In the genomic region with DNA sequence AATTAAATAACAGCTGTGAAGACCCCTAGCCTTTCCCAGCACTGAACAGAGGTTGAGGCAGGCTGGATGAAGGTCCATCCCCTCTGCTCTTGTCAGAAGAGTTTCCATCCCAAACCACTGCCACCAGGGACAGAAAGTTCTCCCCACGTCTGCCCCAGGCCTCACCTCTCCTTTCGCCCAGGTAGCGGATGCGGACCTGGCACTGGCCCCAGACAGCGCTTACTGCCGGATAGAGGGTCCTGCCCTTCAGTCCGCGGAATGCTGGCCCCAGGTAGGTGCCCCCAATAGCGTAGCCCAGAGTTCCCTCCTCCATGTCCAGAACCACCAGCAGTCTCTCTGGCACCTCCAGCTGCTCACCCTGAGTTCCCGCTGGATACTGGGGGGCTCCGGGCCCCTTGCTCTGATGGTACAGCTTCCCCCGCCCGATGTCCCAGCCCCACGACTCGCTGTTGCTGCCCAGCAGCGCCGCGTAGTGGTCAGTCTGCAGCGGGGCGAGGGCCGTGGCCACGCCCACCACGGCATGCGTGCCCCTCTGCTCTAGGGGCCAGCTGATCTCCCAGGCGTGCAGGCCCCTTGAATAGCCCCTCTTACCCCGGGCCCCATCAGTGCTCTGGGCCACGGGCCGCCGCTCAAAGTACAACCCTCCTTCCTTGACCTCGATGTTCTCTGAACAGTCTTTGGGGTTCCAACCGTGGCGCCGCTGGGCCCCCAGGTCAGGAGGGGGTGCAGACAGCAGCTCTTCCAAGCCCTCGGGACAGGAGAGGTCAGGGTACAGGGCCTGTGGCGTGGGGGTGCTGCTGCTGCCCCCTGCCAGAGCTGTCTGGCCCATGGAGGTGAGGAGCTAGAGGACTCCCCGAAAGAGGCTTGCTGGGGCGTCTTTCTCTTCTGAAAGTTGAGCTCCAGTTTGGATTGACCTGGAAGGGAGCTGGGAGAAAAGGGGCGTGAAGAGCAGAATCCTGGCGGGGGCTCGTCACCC, we compare ENCODE assay signal across 8 cellular contexts. TPM values are rescaled to one million over a fixed set of nuclear protein-coding genes. Genes with fewer than 3 reads are reported as not detected.
DNase-seq lines count a peak whose midpoint lies in the region; ATAC-seq, FAIRE-seq and TF ChIP-seq lines count a peak whose summit lies in the region.

No MANE protein-coding gene starts in this region.

- RAD21 ChIA-PET in HCT116 (lab: Charles Lee; ENCODE audit: low non-redundant PET in 1 of 2, low total read pairs in 2 of 2, uncharacterized antibody in 2 of 2, unreplicated experiment in 2 of 2), result interaction anchor here (0.9 to 1.3 kb wide), 4 partner anchors 19 to 53 kb away, joined by 3 to 5 read pairs (median 4); a partner anchor contains a TSS

- no peaks in the 10 kb centered on the region for H3K9me2 ChIP-seq in HCT116 (ENCODE audit: insufficient read depth)

- H3K9me3 ChIP-seq in DND-41 (ENCODE audit: insufficient read depth, low read length, severe bottlenecking) (no peaks in the 10 kb centered on the region), HCT116 (ENCODE audit: control insufficient read depth in 1 of 2, insufficient read depth in 1 of 2, low read depth in 1 of 2, low read length in 2 of 2) (no peaks in the 10 kb centered on the region), HepG2 (ENCODE audit: low read length) (no peaks in the 10 kb centered on the region)

- ATAC-seq in DND-41 (ENCODE audit: insufficient read depth, low read depth), result peak; percentile 49
- ATAC-seq in HCT116, result peak; percentile 52
- peak; percentile 64 for ATAC-seq in HepG2
- ATAC-seq in HG03460 (IDR thresholded peaks at IDR 0.05; ENCODE audit: unreplicated experiment), result no peak

- in situ Hi-C loops in HepG2 (cut with HindIII; ENCODE audit: extremely low pct_ligation_motif_present, low pct_unique_long_range_greater_than_20kb), result no loop called here

- intact Hi-C loops in HCT116 (cut with micrococcal nuclease), result loop anchor here (1.0 to 5.0 kb wide), 4 partner anchors 55 to 765 kb away; a partner anchor contains a TSS
- intact Hi-C loops in HepG2 (cut with micrococcal nuclease; ENCODE audit: unreplicated experiment), result loop anchor here (1.0 kb wide), 3 partner anchors 19 to 71 kb away; a partner anchor contains a TSS

- BruUV-seq in HCT116 (replicated peaks; lab: Mats Ljungman, UMichigan), result TSS peak; percentile 82
- TSS peak; percentile 76 for BruUV-seq in HepG2 (replicated peaks; lab: Mats Ljungman, UMichigan)

- TF ChIP-seq POLR2A in HCT116 (IDR thresholded peaks at IDR 0.05; ENCODE audit: borderline replicate concordance, extremely low read depth, insufficient read depth, insufficient read length) (no peak), HepG2 (IDR thresholded peaks at IDR 0.05; ENCODE audit: insufficient read depth in 1 of 2, low read depth in 2 of 2, low read length in 2 of 2) (no peak; a peak in 1 of 4 replicates)

- H3K36me3 ChIP-seq in DND-41 (ENCODE audit: insufficient read depth, low read length) (peaks cover 60% of the 10 kb centered on the region), HCT116 (ENCODE audit: control insufficient read depth in 1 of 2, insufficient read depth in 2 of 2, low read length in 2 of 2) (peaks cover 8 to 35% of the 10 kb centered on the region in 2 experiments; a peak in 3 of 4 replicates), HepG2 (replicated peaks in 1 of 2; ENCODE audit: control insufficient read depth in 1 of 2, insufficient read depth in 2 of 2, low read length in 2 of 2) (peaks cover 12 to 14% of the 10 kb centered on the region in 2 experiments)

- peak overlapping the region; percentile 68 for H2AFZ ChIP-seq in DND-41 (ENCODE audit: low read depth, low read length)
- H2AFZ ChIP-seq in HCT116 (ENCODE audit: low read depth, low read length, poor library complexity, severe bottlenecking), result no peak overlapping the region
- no peak overlapping the region for H2AFZ ChIP-seq in HepG2 (ENCODE audit: low read length)

- TF ChIP-seq EP300 in HepG2 (IDR thresholded peaks at IDR 0.05; ENCODE audit: low read depth in 2 of 2, low read length in 2 of 2) (no peak), HepG2 (CRISPR knock-in tag; IDR thresholded peaks at IDR 0.05; ENCODE audit: borderline replicate concordance) (peak; percentile 26; the same call in 1 of the 2 replicates)

- H3K4me2 ChIP-seq in DND-41 (ENCODE audit: insufficient read depth, low read length), result peak overlapping the region; percentile 99
- peak overlapping the region; percentile 92 for H3K4me2 ChIP-seq in HCT116 (ENCODE audit: low read length)
- H3K4me2 ChIP-seq in HepG2 (ENCODE audit: low read depth, low read length), result peak overlapping the region; percentile 93

- peak overlapping the region; percentile 80 for H3K27ac ChIP-seq in DND-41 (ENCODE audit: low read length)
- peak overlapping the region; percentile 96 for H3K27ac ChIP-seq in HCT116 (ENCODE audit: low read depth, low read length)
- peak overlapping the region; percentile 91 to 95 for H3K27ac ChIP-seq in coronary artery
- H3K27ac ChIP-seq in HepG2 (ENCODE audit: extremely low read length, insufficient read depth, low read length), result peak overlapping the region; percentile 79

- H3K9ac ChIP-seq in DND-41 (ENCODE audit: low read depth, low read length), result peak overlapping the region; percentile 89
- H3K9ac ChIP-seq in HCT116 (ENCODE audit: low read length), result peak overlapping the region; percentile 86
- peak overlapping the region; percentile 86 for H3K9ac ChIP-seq in HepG2 (ENCODE audit: insufficient read depth, low read depth, low read length)

- peaks cover 61% of the 10 kb centered on the region for H3K4me1 ChIP-seq in DND-41 (ENCODE audit: insufficient read depth, low read length)
- peaks cover 23 to 50% of the 10 kb centered on the region in 2 experiments for H3K4me1 ChIP-seq in HCT116 (ENCODE audit: control insufficient read depth in 1 of 2, insufficient read depth in 2 of 2, low read length in 2 of 2)
- peaks cover 48% of the 10 kb centered on the region for H3K4me1 ChIP-seq in HepG2 (ENCODE audit: insufficient read depth, low read length)

- FAIRE-seq in HepG2 (lab: Jason Lieb, UNC), result no peak

- 11% methylated on average over 12 of the region's 40 CpGs for WGBS in HepG2 (ENCODE audit: low lambda C conversion rate)

- H3K27me3 ChIP-seq in DND-41 (ENCODE audit: insufficient read depth, low read length, poor library complexity) (no peaks in the 10 kb centered on the region), HCT116 (ENCODE audit: insufficient read depth, low read length) (no peaks in the 10 kb centered on the region), HepG2 (ENCODE audit: control insufficient read depth in 1 of 2, insufficient read depth in 2 of 2, low read length in 2 of 2) (no peaks in the 10 kb centered on the region; a peak in 1 of 5 replicates)

- POLR2A ChIA-PET in HCT116 (lab: Charles Lee), result interaction anchor here (1.1 to 10.9 kb wide), 12 partner anchors 9 to 149 kb away, joined by 3 to 186 read pairs (median 8); a partner anchor contains a TSS
- POLR2A ChIA-PET in HepG2 (lab: Yijun Ruan, JAX), result interaction anchor here (0.6 to 3.9 kb wide), 31 partner anchors 10 to 338 kb away, joined by 3 to 73 read pairs (median 5); a partner anchor contains a TSS

- H3K4me3 ChIP-seq in DND-41 (ENCODE audit: low read depth in 1 of 2, low read length in 2 of 2) (peak overlapping the region; percentile 87 to 95), HCT116 (replicated peaks in 1 of 2; ENCODE audit: low read depth in 1 of 2, low read length in 2 of 2) (peak overlapping the region; percentile 73 to 92), coronary artery (peak overlapping the region; percentile 81), HepG2 (replicated peaks in 1 of 3; ENCODE audit: insufficient read depth in 1 of 3, low read depth in 2 of 3, low read length in 3 of 3) (peak overlapping the region; percentile 74 to 95 (median 76))

- TF ChIP-seq CTCF in DND-41 (IDR thresholded peaks at IDR 0.05; ENCODE audit: borderline replicate concordance, extremely low read depth, low read length, poor library complexity, severe bottlenecking) (peak; percentile 98), HCT116 (IDR thresholded peaks at IDR 0.05 in 2 of 3, conservative IDR thresholded peaks at IDR 0.05 in 1 of 3; ENCODE audit: borderline replicate concordance in 1 of 3, insufficient read depth in 1 of 3, low read depth in 2 of 3, low read length in 2 of 3) (peak in 2 of 3 experiments; percentile 87 to 96; a peak in 4 of 6 replicates), coronary artery (IDR thresholded peaks at IDR 0.05) (peak; percentile 92), HepG2 (CRISPR knock-in tag; IDR thresholded peaks at IDR 0.05) (peak; percentile 98)

- CTCF ChIA-PET in HCT116 (lab: Charles Lee) (interaction anchor here (0.6 to 4.1 kb wide), 29 partner anchors 9 to 317 kb away, joined by 3 to 30 read pairs (median 5); a partner anchor contains a TSS), HepG2 (lab: Yijun Ruan, JAX; ENCODE audit: low intra/inter-chr PET ratio, low total read pairs) (interaction anchor here (2.4 kb wide), 1 partner anchor 19 kb away, joined by 24 read pairs; no protein-coding TSS in a partner anchor)

- DNase-seq in DND-41 (peak; percentile 88), HCT116 (ENCODE audit: low read depth, low spot score) (peak; percentile 49), NCI-H2171 treated with DMSO at 0.1 percent for 48 hours (lab: John Stamatoyannopoulos, UW) (peak; percentile 98), coronary artery (ENCODE audit: low spot score) (peak; percentile 89), HepG2 (ENCODE audit: low spot score) (peak; percentile 72)
- DNase-seq in activated CD4-positive, alpha-beta T cell treated with anti-CD3 and anti-CD28 coated beads for 48 hours, result peak; percentile 90
- DNase-seq in stimulated activated CD4-positive, alpha-beta T cell treated with anti-CD3 and anti-CD28 coated beads, Interleukin-2, amount 100 ng/mL, for 48 hours, result peak; percentile 86 to 88

- peaks cover 45% of the 10 kb centered on the region for H4K20me1 ChIP-seq in DND-41 (ENCODE audit: insufficient read depth, low read length)
- H4K20me1 ChIP-seq in HCT116 (ENCODE audit: insufficient read depth), result peaks cover 12% of the 10 kb centered on the region; the same call in 1 of the 2 replicates
- peaks cover 44% of the 10 kb centered on the region for H4K20me1 ChIP-seq in HepG2 (ENCODE audit: insufficient read depth, low read length)

- TF ChIP-seq RAD21 in HCT116 (IDR thresholded peaks at IDR 0.05; ENCODE audit: low read depth) (no peak), HepG2 (CRISPR knock-in tag; IDR thresholded peaks at IDR 0.05) (peak; percentile 75)

- H3K79me2 ChIP-seq in DND-41 (ENCODE audit: insufficient read depth, low read length) (peaks cover 51% of the 10 kb centered on the region), HCT116 (ENCODE audit: insufficient read depth, low read length) (peaks cover 54% of the 10 kb centered on the region), HepG2 (ENCODE audit: insufficient read depth, low read length) (peaks cover 29% of the 10 kb centered on the region)

RNA-seq across cellular contexts. Expression of a gene that starts 0.7 kb away (rescaled TPM):
- total RNA-seq in HCT116 (2021; ENCODE audit: unreplicated experiment), result 10.0 TPM
- polyA plus RNA-seq in HCT116 (2012), result 7.6 and 9.8 TPM in 2 replicates
- 4.0 and 6.2 TPM in 2 replicates for total RNA-seq in HepG2 (2016; rRNA removed; fragmentation: Illumina TruSeq; extraction: Trizol)
- 2.5 and 2.9 TPM in 2 replicates for total RNA-seq in HepG2 (2016; cell fraction: cytosol; rRNA removed; fragmentation: Illumina TruSeq; extraction: Trizol; ENCODE audit: low read depth)
- total RNA-seq in HepG2 (2016; cell fraction: insoluble cytoplasmic fraction; rRNA removed; fragmentation: Illumina TruSeq; extraction: Trizol), result 4.0 and 5.3 TPM in 2 replicates
- total RNA-seq in HepG2 (2016; cell fraction: membrane; rRNA removed; fragmentation: Illumina TruSeq; extraction: Trizol), result 3.2 and 4.9 TPM in 2 replicates
- total RNA-seq in HepG2 (2016; cell fraction: nucleus; rRNA removed; fragmentation: Illumina TruSeq; extraction: Trizol), result 4.0 and 4.3 TPM in 2 replicates
- polyA plus RNA-seq in HepG2 (2011; rRNA removed), result 1.9 and 2.0 TPM in 2 replicates
- polyA plus RNA-seq in HepG2 (2011; cell fraction: cytosol; rRNA removed), result 1.8 and 2.4 TPM in 2 replicates
- polyA plus RNA-seq in HepG2 (2011; cell fraction: nucleus; rRNA removed), result 2.1 and 2.8 TPM in 2 replicates
- polyA plus RNA-seq in HepG2 (2012), result 1.7 and 2.0 TPM in 2 replicates
- polyA plus RNA-seq in HepG2 (2016; cell fraction: cytosol; fragmentation: Illumina TruSeq; extraction: Trizol; ENCODE audit: low read depth), result 2.0 and 2.2 TPM in 2 replicates
- 4.2 and 5.3 TPM in 2 replicates for polyA plus RNA-seq in HepG2 (2016; cell fraction: insoluble cytoplasmic fraction; fragmentation: Illumina TruSeq; extraction: Trizol; ENCODE audit: low read depth)
- polyA plus RNA-seq in HepG2 (2016; cell fraction: membrane; fragmentation: Illumina TruSeq; extraction: Trizol; ENCODE audit: low read depth), result 2.5 and 2.9 TPM in 2 replicates
- polyA plus RNA-seq in HepG2 (2016; cell fraction: nucleus; fragmentation: Illumina TruSeq; extraction: Trizol; ENCODE audit: insufficient read depth, low read depth), result 7.1 and 7.6 TPM in 2 replicates
- 2.3 and 4.3 TPM in 2 replicates for polyA minus RNA-seq in HepG2 (2011; rRNA and poly(A)+ RNA removed; ENCODE audit: low replicate concordance)
- polyA minus RNA-seq in HepG2 (2011; cell fraction: cytosol; rRNA and poly(A)+ RNA removed), result 0.97 TPM in 1 of 2 replicates, not detected in the other
- 1.7 and 4.4 TPM in 2 replicates for polyA minus RNA-seq in HepG2 (2011; cell fraction: nucleus; rRNA and poly(A)+ RNA removed)

RNA-seq across cellular contexts. Expression of a gene that starts 5.0 kb away (rescaled TPM):
- total RNA-seq in HCT116 (2021; ENCODE audit: unreplicated experiment) (1,068 TPM), HepG2 (2016; rRNA removed; fragmentation: Illumina TruSeq; extraction: Trizol) (945 and 1,237 TPM in 2 replicates)
- 1,589 and 1,878 TPM in 2 replicates for polyA plus RNA-seq in HCT116 (2012)
- 140 and 155 TPM in 2 replicates for total RNA-seq in HepG2 (2016; cell fraction: cytosol; rRNA removed; fragmentation: Illumina TruSeq; extraction: Trizol; ENCODE audit: low read depth)
- 973 and 1,308 TPM in 2 replicates for total RNA-seq in HepG2 (2016; cell fraction: insoluble cytoplasmic fraction; rRNA removed; fragmentation: Illumina TruSeq; extraction: Trizol)
- 225 and 227 TPM in 2 replicates for total RNA-seq in HepG2 (2016; cell fraction: membrane; rRNA removed; fragmentation: Illumina TruSeq; extraction: Trizol)
- 304 and 321 TPM in 2 replicates for total RNA-seq in HepG2 (2016; cell fraction: nucleus; rRNA removed; fragmentation: Illumina TruSeq; extraction: Trizol)
- polyA plus RNA-seq in HepG2 (2011; rRNA removed), result 2,303 and 2,535 TPM in 2 replicates
- 2,411 and 2,863 TPM in 2 replicates for polyA plus RNA-seq in HepG2 (2011; cell fraction: cytosol; rRNA removed)
- 791 and 898 TPM in 2 replicates for polyA plus RNA-seq in HepG2 (2011; cell fraction: nucleus; rRNA removed)
- polyA plus RNA-seq in HepG2 (2012), result 761 and 831 TPM in 2 replicates
- 144 and 145 TPM in 2 replicates for polyA plus RNA-seq in HepG2 (2016; cell fraction: cytosol; fragmentation: Illumina TruSeq; extraction: Trizol; ENCODE audit: low read depth)
- polyA plus RNA-seq in HepG2 (2016; cell fraction: insoluble cytoplasmic fraction; fragmentation: Illumina TruSeq; extraction: Trizol; ENCODE audit: low read depth), result 1,111 and 1,213 TPM in 2 replicates
- 192 and 205 TPM in 2 replicates for polyA plus RNA-seq in HepG2 (2016; cell fraction: membrane; fragmentation: Illumina TruSeq; extraction: Trizol; ENCODE audit: low read depth)
- polyA plus RNA-seq in HepG2 (2016; cell fraction: nucleus; fragmentation: Illumina TruSeq; extraction: Trizol; ENCODE audit: insufficient read depth, low read depth), result 439 and 458 TPM in 2 replicates
- polyA minus RNA-seq in HepG2 (2011; rRNA and poly(A)+ RNA removed; ENCODE audit: low replicate concordance), result 3,388 and 3,474 TPM in 2 replicates
- polyA minus RNA-seq in HepG2 (2011; cell fraction: cytosol; rRNA and poly(A)+ RNA removed), result 607 and 618 TPM in 2 replicates
- 242 and 287 TPM in 2 replicates for polyA minus RNA-seq in HepG2 (2011; cell fraction: nucleus; rRNA and poly(A)+ RNA removed)

RNA-seq across cellular contexts. Expression of a gene that starts 20.4 kb away (rescaled TPM):
- total RNA-seq in HCT116 (2021; ENCODE audit: unreplicated experiment), result 175 TPM
- 76.8 and 88.7 TPM in 2 replicates for polyA plus RNA-seq in HCT116 (2012)
- 53.4 and 56.0 TPM in 2 replicates for total RNA-seq in HepG2 (2016; rRNA removed; fragmentation: Illumina TruSeq; extraction: Trizol)
- total RNA-seq in HepG2 (2016; cell fraction: cytosol; rRNA removed; fragmentation: Illumina TruSeq; extraction: Trizol; ENCODE audit: low read depth), result 5.2 and 5.4 TPM in 2 replicates
- 45.2 and 58.2 TPM in 2 replicates for total RNA-seq in HepG2 (2016; cell fraction: insoluble cytoplasmic fraction; rRNA removed; fragmentation: Illumina TruSeq; extraction: Trizol)
- total RNA-seq in HepG2 (2016; cell fraction: membrane; rRNA removed; fragmentation: Illumina TruSeq; extraction: Trizol), result 10.8 and 12.8 TPM in 2 replicates
- 32.6 and 33.8 TPM in 2 replicates for total RNA-seq in HepG2 (2016; cell fraction: nucleus; rRNA removed; fragmentation: Illumina TruSeq; extraction: Trizol)
- polyA plus RNA-seq in HepG2 (2011; rRNA removed), result 39.6 and 42.8 TPM in 2 replicates
- 27.0 and 32.1 TPM in 2 replicates for polyA plus RNA-seq in HepG2 (2011; cell fraction: cytosol; rRNA removed)
- 68.8 and 89.3 TPM in 2 replicates for polyA plus RNA-seq in HepG2 (2011; cell fraction: nucleus; rRNA removed)
- 27.9 and 33.1 TPM in 2 replicates for polyA plus RNA-seq in HepG2 (2012)
- 4.2 and 4.5 TPM in 2 replicates for polyA plus RNA-seq in HepG2 (2016; cell fraction: cytosol; fragmentation: Illumina TruSeq; extraction: Trizol; ENCODE audit: low read depth)
- polyA plus RNA-seq in HepG2 (2016; cell fraction: insoluble cytoplasmic fraction; fragmentation: Illumina TruSeq; extraction: Trizol; ENCODE audit: low read depth), result 34.9 and 45.9 TPM in 2 replicates
- polyA plus RNA-seq in HepG2 (2016; cell fraction: membrane; fragmentation: Illumina TruSeq; extraction: Trizol; ENCODE audit: low read depth), result 7.6 and 9.6 TPM in 2 replicates
- 58.8 and 61.0 TPM in 2 replicates for polyA plus RNA-seq in HepG2 (2016; cell fraction: nucleus; fragmentation: Illumina TruSeq; extraction: Trizol; ENCODE audit: insufficient read depth, low read depth)
- 91.2 and 159 TPM in 2 replicates for polyA minus RNA-seq in HepG2 (2011; rRNA and poly(A)+ RNA removed; ENCODE audit: low replicate concordance)
- polyA minus RNA-seq in HepG2 (2011; cell fraction: cytosol; rRNA and poly(A)+ RNA removed), result 29.6 and 30.0 TPM in 2 replicates
- 21.5 and 25.2 TPM in 2 replicates for polyA minus RNA-seq in HepG2 (2011; cell fraction: nucleus; rRNA and poly(A)+ RNA removed)

RNA-seq across cellular contexts. Expression of a gene that starts 21.3 kb away (rescaled TPM):
- total RNA-seq in HCT116 (2021; ENCODE audit: unreplicated experiment), result 63.0 TPM
- 72.5 and 92.7 TPM in 2 replicates for polyA plus RNA-seq in HCT116 (2012)
- total RNA-seq in HepG2 (2016; rRNA removed; fragmentation: Illumina TruSeq; extraction: Trizol), result 51.9 and 56.5 TPM in 2 replicates
- total RNA-seq in HepG2 (2016; cell fraction: cytosol; rRNA removed; fragmentation: Illumina TruSeq; extraction: Trizol; ENCODE audit: low read depth), result 18.2 and 19.1 TPM in 2 replicates
- total RNA-seq in HepG2 (2016; cell fraction: insoluble cytoplasmic fraction; rRNA removed; fragmentation: Illumina TruSeq; extraction: Trizol), result 50.0 and 55.6 TPM in 2 replicates
- 20.4 and 21.6 TPM in 2 replicates for total RNA-seq in HepG2 (2016; cell fraction: membrane; rRNA removed; fragmentation: Illumina TruSeq; extraction: Trizol)
- total RNA-seq in HepG2 (2016; cell fraction: nucleus; rRNA removed; fragmentation: Illumina TruSeq; extraction: Trizol), result 31.7 and 43.0 TPM in 2 replicates
- 21.8 and 32.7 TPM in 2 replicates for polyA plus RNA-seq in HepG2 (2011; rRNA removed)
- 13.5 and 33.7 TPM in 2 replicates for polyA plus RNA-seq in HepG2 (2011; cell fraction: cytosol; rRNA removed)
- 64.2 and 90.2 TPM in 2 replicates for polyA plus RNA-seq in HepG2 (2011; cell fraction: nucleus; rRNA removed)
- 11.7 and 21.3 TPM in 2 replicates for polyA plus RNA-seq in HepG2 (2012)
- 16.4 and 16.7 TPM in 2 replicates for polyA plus RNA-seq in HepG2 (2016; cell fraction: cytosol; fragmentation: Illumina TruSeq; extraction: Trizol; ENCODE audit: low read depth)
- polyA plus RNA-seq in HepG2 (2016; cell fraction: insoluble cytoplasmic fraction; fragmentation: Illumina TruSeq; extraction: Trizol; ENCODE audit: low read depth), result 57.9 and 60.0 TPM in 2 replicates
- polyA plus RNA-seq in HepG2 (2016; cell fraction: membrane; fragmentation: Illumina TruSeq; extraction: Trizol; ENCODE audit: low read depth), result 15.5 and 16.6 TPM in 2 replicates
- polyA plus RNA-seq in HepG2 (2016; cell fraction: nucleus; fragmentation: Illumina TruSeq; extraction: Trizol; ENCODE audit: insufficient read depth, low read depth), result 101 and 114 TPM in 2 replicates
- polyA minus RNA-seq in HepG2 (2011; rRNA and poly(A)+ RNA removed; ENCODE audit: low replicate concordance), result 37.9 and 93.4 TPM in 2 replicates
- polyA minus RNA-seq in HepG2 (2011; cell fraction: cytosol; rRNA and poly(A)+ RNA removed), result 13.8 and 22.5 TPM in 2 replicates
- polyA minus RNA-seq in HepG2 (2011; cell fraction: nucleus; rRNA and poly(A)+ RNA removed), result 19.8 and 31.5 TPM in 2 replicates

RNA-seq across cellular contexts. Expression of a gene that starts 31.6 kb away (rescaled TPM):
- 8.7 TPM for total RNA-seq in HCT116 (2021; ENCODE audit: unreplicated experiment)
- polyA plus RNA-seq in HCT116 (2012), result 8.5 and 9.8 TPM in 2 replicates
- total RNA-seq in HepG2 (2016; rRNA removed; fragmentation: Illumina TruSeq; extraction: Trizol), result 0.17 and 1.3 TPM in 2 replicates
- 0.26 and 0.30 TPM in 2 replicates for total RNA-seq in HepG2 (2016; cell fraction: cytosol; rRNA removed; fragmentation: Illumina TruSeq; extraction: Trizol; ENCODE audit: low read depth)
- total RNA-seq in HepG2 (2016; cell fraction: insoluble cytoplasmic fraction; rRNA removed; fragmentation: Illumina TruSeq; extraction: Trizol), result 0.15 and 0.84 TPM in 2 replicates
- 0.14 and 0.46 TPM in 2 replicates for total RNA-seq in HepG2 (2016; cell fraction: membrane; rRNA removed; fragmentation: Illumina TruSeq; extraction: Trizol)
- total RNA-seq in HepG2 (2016; cell fraction: nucleus; rRNA removed; fragmentation: Illumina TruSeq; extraction: Trizol), result 0.84 and 2.6 TPM in 2 replicates
- 3.6 and 3.8 TPM in 2 replicates for polyA plus RNA-seq in HepG2 (2011; rRNA removed)
- 0.58 and 1.0 TPM in 2 replicates for polyA plus RNA-seq in HepG2 (2011; cell fraction: cytosol; rRNA removed)
- polyA plus RNA-seq in HepG2 (2011; cell fraction: nucleus; rRNA removed), result 31.0 and 48.1 TPM in 2 replicates
- polyA plus RNA-seq in HepG2 (2012), result 1.9 and 2.1 TPM in 2 replicates
- polyA plus RNA-seq in HepG2 (2016; cell fraction: cytosol; fragmentation: Illumina TruSeq; extraction: Trizol; ENCODE audit: low read depth), result 0.17 and 0.24 TPM in 2 replicates
- polyA plus RNA-seq in HepG2 (2016; cell fraction: insoluble cytoplasmic fraction; fragmentation: Illumina TruSeq; extraction: Trizol; ENCODE audit: low read depth), result 0.56 and 0.57 TPM in 2 replicates
- polyA plus RNA-seq in HepG2 (2016; cell fraction: membrane; fragmentation: Illumina TruSeq; extraction: Trizol; ENCODE audit: low read depth), result 0.18 and 0.34 TPM in 2 replicates
- polyA plus RNA-seq in HepG2 (2016; cell fraction: nucleus; fragmentation: Illumina TruSeq; extraction: Trizol; ENCODE audit: insufficient read depth, low read depth), result 9.0 and 13.6 TPM in 2 replicates
- 0.07 and 2.9 TPM in 2 replicates for polyA minus RNA-seq in HepG2 (2011; rRNA and poly(A)+ RNA removed; ENCODE audit: low replicate concordance)
- not detected in 2 replicates for polyA minus RNA-seq in HepG2 (2011; cell fraction: cytosol; rRNA and poly(A)+ RNA removed)
- polyA minus RNA-seq in HepG2 (2011; cell fraction: nucleus; rRNA and poly(A)+ RNA removed), result 8.1 and 8.2 TPM in 2 replicates
